Comparison of ENCODE assay signal across 10 cellular contexts in the genomic region with DNA sequence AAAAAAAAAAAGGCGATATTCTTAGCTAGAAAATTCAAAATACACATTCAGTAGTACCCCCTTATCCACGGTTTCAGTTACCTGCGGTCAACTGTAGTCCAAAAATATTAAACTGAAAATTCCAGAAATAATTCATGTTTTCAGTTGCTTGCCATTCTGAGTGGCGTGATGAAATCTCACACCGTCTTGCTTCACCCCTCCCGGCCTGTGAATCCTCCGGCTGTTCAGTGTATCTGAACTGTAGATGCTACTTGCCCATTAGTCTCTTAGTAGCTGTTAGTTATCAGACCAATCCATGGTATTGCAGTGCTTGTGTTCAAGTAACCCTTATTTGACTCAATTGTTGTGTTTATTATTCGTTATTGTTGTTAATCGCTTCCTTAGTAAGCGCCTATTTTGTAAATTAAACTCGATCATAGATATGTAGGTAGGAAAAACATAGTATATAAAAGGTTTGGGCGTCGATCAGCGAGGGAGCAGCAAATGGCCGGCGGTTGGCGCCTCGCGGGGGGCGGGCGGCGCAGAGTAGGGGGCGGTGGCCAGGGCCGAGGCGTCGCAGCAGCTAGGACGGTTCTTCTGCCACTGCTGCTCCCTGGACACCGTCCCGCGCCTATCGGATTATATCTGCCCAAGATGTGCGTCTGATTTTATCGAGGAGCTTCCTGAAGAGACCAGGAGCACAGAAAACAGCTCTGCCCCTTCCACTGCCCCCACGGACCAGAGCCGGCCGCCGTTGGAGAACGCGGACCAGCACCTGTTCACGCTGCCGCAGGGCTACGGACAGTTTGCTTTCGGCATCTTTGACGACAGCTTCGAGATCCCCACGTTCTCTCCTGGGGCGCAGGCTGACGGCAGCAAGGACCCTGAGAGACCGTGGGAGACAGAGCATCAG. TPM values are rescaled to one million over a fixed set of nuclear protein-coding genes. Genes with fewer than 3 reads are reported as not detected.
A peak's percentile ranks its signal among the peaks of the same experiment; 100 is the strongest.
DNase-seq lines count a peak whose midpoint lies in the region; ATAC-seq and TF ChIP-seq lines count a peak whose summit lies in the region.
"Had no signal": no experiment of that assay in that cellular context is flagged by ENCODE, and none has a peak within 500 bp of the region (broad histone marks: within the 10 kb centered on the region; RNA-seq: fewer than 3 reads in every experiment).

No MANE protein-coding gene starts in this region.

- no peaks in the 10 kb centered on the region for H3K36me3 ChIP-seq in testis (ENCODE audit: low read depth, missing control alignments)
- no peaks in the 10 kb centered on the region for H3K36me3 ChIP-seq in MG63
- no peaks in the 10 kb centered on the region for H3K36me3 ChIP-seq in mucosa of descending colon (ENCODE audit: low read depth)

- peaks cover 17% of the 10 kb centered on the region for H3K4me1 Mint-ChIP-seq in activated CD4-positive, alpha-beta T cell treated with anti-CD3 and anti-CD28 coated beads, Interleukin-2, amount 10 ng/mL, durations not matched to agents 7 days and 5 days
- peaks cover 21% of the 10 kb centered on the region for H3K4me1 Mint-ChIP-seq in activated T-helper 2 cell treated with anti-CD3 and anti-CD28 coated beads, Interferon-gamma antibody, Interleukin-2, Interleukin-4, amounts not matched to agents 10 μg/mL and 5 μg/mL and 100 μg/mL, durations not matched to agents 14 hours and 24 hours and 36 hours (ENCODE audit: low read depth)

- DNase-seq in activated CD4-positive, alpha-beta T cell treated with anti-CD3 and anti-CD28 coated beads, Interleukin-2, amount 10 ng/mL, durations not matched to agents 7 days and 5 days: no peak
- no peak for DNase-seq in activated CD4-positive, alpha-beta T cell treated with anti-CD3 and anti-CD28 coated beads, Interleukin-2, amount 50 U/mL, for 1 hour
- no peak for DNase-seq in activated T-helper 2 cell treated with anti-CD3 and anti-CD28 coated beads, Interferon-gamma antibody, Interleukin-2, Interleukin-4, amounts not matched to agents 10 μg/mL and 5 μg/mL and 100 μg/mL, durations not matched to agents 14 hours and 24 hours and 36 hours (ENCODE audit: low spot score)
- DNase-seq in lower leg skin (ENCODE audit: low spot score in 2 of 2): no peak
- DNase-seq in testis: no peak
- DNase-seq in HEK293T (ENCODE audit: extremely low spot score): no peak
- DNase-seq in MG63: no peak
- DNase-seq in mucosa of descending colon: no peak
- DNase-seq: AML-193, mesendoderm had no signal

- CTCF ChIA-PET in activated CD4-positive, alpha-beta T cell treated with anti-CD3 and anti-CD28 coated beads, Interleukin-2, amount 10 ng/mL, durations not matched to agents 7 days and 5 days (lab: Charles Lee): interaction anchor here (0.6 to 2.1 kb wide), 5 partner anchors 9 to 461 kb away, joined by 3 to 6 read pairs (median 3); no protein-coding TSS in a partner anchor
- CTCF ChIA-PET in HEK293T (lab: Yijun Ruan, JAX): no interaction called here

- H3K36me3 Mint-ChIP-seq in activated CD4-positive, alpha-beta T cell treated with anti-CD3 and anti-CD28 coated beads, Interleukin-2, amount 10 ng/mL, durations not matched to agents 7 days and 5 days (ENCODE audit: low read depth): peaks cover 3% of the 10 kb centered on the region
- no peaks in the 10 kb centered on the region for H3K36me3 Mint-ChIP-seq in activated T-helper 2 cell treated with anti-CD3 and anti-CD28 coated beads, Interferon-gamma antibody, Interleukin-2, Interleukin-4, amounts not matched to agents 10 μg/mL and 5 μg/mL and 100 μg/mL, durations not matched to agents 14 hours and 24 hours and 36 hours (ENCODE audit: low read depth)

- H3K4me3 Mint-ChIP-seq in activated CD4-positive, alpha-beta T cell treated with anti-CD3 and anti-CD28 coated beads, Interleukin-2, amount 10 ng/mL, durations not matched to agents 7 days and 5 days: peak overlapping the region; percentile 18
- peak overlapping the region; percentile 30 for H3K4me3 Mint-ChIP-seq in activated T-helper 2 cell treated with anti-CD3 and anti-CD28 coated beads, Interferon-gamma antibody, Interleukin-2, Interleukin-4, amounts not matched to agents 10 μg/mL and 5 μg/mL and 100 μg/mL, durations not matched to agents 14 hours and 24 hours and 36 hours (ENCODE audit: low read depth)

- intact Hi-C loops in activated T-helper 2 cell treated with anti-CD3 and anti-CD28 coated beads, Interferon-gamma antibody, Interleukin-2, Interleukin-4, amounts not matched to agents 10 μg/mL and 5 μg/mL and 100 μg/mL, durations not matched to agents 14 hours and 24 hours and 36 hours (cut with micrococcal nuclease): no loop called here
- intact Hi-C loops in lower leg skin (cut with DNase I; ENCODE audit: low total_unique reads) (no loop called here), testis (cut with DNase I; ENCODE audit: low total_unique reads) (no loop called here), mucosa of descending colon (cut with DNase I, micrococcal nuclease) (no loop called here)

- H3K27me3 Mint-ChIP-seq in activated CD4-positive, alpha-beta T cell treated with anti-CD3 and anti-CD28 coated beads, Interleukin-2, amount 10 ng/mL, durations not matched to agents 7 days and 5 days: peaks cover 64% of the 10 kb centered on the region
- H3K27me3 Mint-ChIP-seq in activated T-helper 2 cell treated with anti-CD3 and anti-CD28 coated beads, Interferon-gamma antibody, Interleukin-2, Interleukin-4, amounts not matched to agents 10 μg/mL and 5 μg/mL and 100 μg/mL, durations not matched to agents 14 hours and 24 hours and 36 hours (ENCODE audit: low read depth): peaks cover 62% of the 10 kb centered on the region

- 34 to 52% methylated on average over 46 to 47 of the region's 49 CpGs for WGBS in lower leg skin, 2 donors
- WGBS in testis, 2 donors: 18 to 21% methylated on average over 42 to 49 of the region's 49 CpGs

- H3K27me3 ChIP-seq in testis: no peaks in the 10 kb centered on the region
- H3K27me3 ChIP-seq in MG63: no peaks in the 10 kb centered on the region

- no peak for ATAC-seq in mucosa of descending colon

- no peak for TF ChIP-seq CTCF in lower leg skin (IDR thresholded peaks at IDR 0.05)
- TF ChIP-seq CTCF in testis (IDR thresholded peaks at IDR 0.05): no peak
- TF ChIP-seq CTCF in mucosa of descending colon (IDR thresholded peaks at IDR 0.05): no peak

- POLR2A ChIA-PET in activated CD4-positive, alpha-beta T cell treated with anti-CD3 and anti-CD28 coated beads, Interleukin-2, amount 10 ng/mL, durations not matched to agents 7 days and 5 days (lab: Charles Lee): interaction anchor here (0.5 to 0.6 kb wide), 3 partner anchors 15 to 94 kb away, joined by 3 to 6 read pairs (median 3); no protein-coding TSS in a partner anchor
- POLR2A ChIA-PET in HEK293T (lab: Yijun Ruan, JAX): no interaction called here

- H3K9me3 ChIP-seq in testis: no peaks in the 10 kb centered on the region
- H3K9me3 ChIP-seq in MG63: no peaks in the 10 kb centered on the region
- H3K9me3 ChIP-seq in mucosa of descending colon: no peaks in the 10 kb centered on the region

- H3K4me1 ChIP-seq in testis (peaks cover 9% of the 10 kb centered on the region), mucosa of descending colon (ENCODE audit: low read depth) (peaks cover 5% of the 10 kb centered on the region)

- H3K4me3 ChIP-seq in lower leg skin (ENCODE audit: low read depth, poor library complexity, severe bottlenecking) (peak overlapping the region; percentile 2), testis (peak overlapping the region; percentile 37 to 56), MG63 (no peak overlapping the region), mucosa of descending colon (no peak overlapping the region)

- no peaks in the 10 kb centered on the region for H3K9me3 Mint-ChIP-seq in activated CD4-positive, alpha-beta T cell treated with anti-CD3 and anti-CD28 coated beads, Interleukin-2, amount 10 ng/mL, durations not matched to agents 7 days and 5 days
- no peaks in the 10 kb centered on the region for H3K9me3 Mint-ChIP-seq in activated T-helper 2 cell treated with anti-CD3 and anti-CD28 coated beads, Interferon-gamma antibody, Interleukin-2, Interleukin-4, amounts not matched to agents 10 μg/mL and 5 μg/mL and 100 μg/mL, durations not matched to agents 14 hours and 24 hours and 36 hours

- H3K27ac Mint-ChIP-seq in activated CD4-positive, alpha-beta T cell treated with anti-CD3 and anti-CD28 coated beads, Interleukin-2, amount 10 ng/mL, durations not matched to agents 7 days and 5 days: no peak overlapping the region
- no peak overlapping the region for H3K27ac Mint-ChIP-seq in activated T-helper 2 cell treated with anti-CD3 and anti-CD28 coated beads, Interferon-gamma antibody, Interleukin-2, Interleukin-4, amounts not matched to agents 10 μg/mL and 5 μg/mL and 100 μg/mL, durations not matched to agents 14 hours and 24 hours and 36 hours

- TF ChIP-seq POLR2A in lower leg skin (IDR thresholded peaks at IDR 0.05) (no peak), testis (IDR thresholded peaks at IDR 0.05) (no peak)

- H3K27ac ChIP-seq in testis: no peak overlapping the region

TF ChIP-seq in HEK293T, 16 proteins besides CTCF, POLR2A, EP300 and RAD21:
- TF ChIP-seq ZNF384 (IDR thresholded peaks at IDR 0.05): no peak
- TF ChIP-seq SP1 (IDR thresholded peaks at IDR 0.05): no peak
- no peak for TF ChIP-seq FOXK2 (IDR thresholded peaks at IDR 0.05)
- no peak for TF ChIP-seq BHLHE40 (IDR thresholded peaks at IDR 0.05; ENCODE audit: borderline replicate concordance)
- TF ChIP-seq HDGF (IDR thresholded peaks at IDR 0.05; ENCODE audit: borderline replicate concordance): no peak
- TF ChIP-seq L3MBTL2 (conservative IDR thresholded peaks at IDR 0.05): no peak
- TF ChIP-seq CTBP1 (IDR thresholded peaks at IDR 0.05; ENCODE audit: borderline replicate concordance): no peak
- TF ChIP-seq FOXA1 (IDR thresholded peaks at IDR 0.05): no peak
- TF ChIP-seq LEF1 (IDR thresholded peaks at IDR 0.05; ENCODE audit: borderline replicate concordance): no peak
- TF ChIP-seq SUZ12 (IDR thresholded peaks at IDR 0.05): no peak

RNA-seq across cellular contexts. Expression of a gene that starts 39.8 kb away (rescaled TPM):
- 10 to 100 TPM; 25.4 to 29.7 TPM for total RNA-seq in activated CD4-positive, alpha-beta T cell treated with anti-CD3 and anti-CD28 coated beads, Interleukin-2, amount 10 ng/mL, durations not matched to agents 7 days and 5 days
- total RNA-seq in activated T-helper 2 cell treated with anti-CD3 and anti-CD28 coated beads, Interferon-gamma antibody, Interleukin-2, Interleukin-4, amounts not matched to agents 10 μg/mL and 5 μg/mL and 100 μg/mL, durations not matched to agents 14 hours and 24 hours and 36 hours: 38.7 and 45.0 TPM in 2 replicates
- total RNA-seq in lower leg skin: 10 to 100 TPM; 45.8 to 68.2 (median 54.9) TPM
- total RNA-seq in testis: 100 to 1,000 TPM in 1 of 2 donors, 10 to 100 TPM in 1; 73.0 to 304 TPM
- polyA plus RNA-seq in testis (ENCODE audit: insufficient read depth, low read depth, low replicate concordance): 224 TPM
- 3.4 and 7.0 TPM in 2 replicates for total RNA-seq in MG63 (2014; rRNA removed; shearing (Covaris generic); ENCODE audit: low replicate concordance)
- total RNA-seq in mucosa of descending colon: 100 to 1,000 TPM; 131 to 194 (median 155) TPM

Comparison
In these comparisons a context has a peak if more than half of its experiments do, and no peak if none do; other contexts are left out.
1. H3K4me3 ChIP-seq: peak in lower leg skin (single experiment) and testis (2 of 2); none in MG63 (single experiment) and mucosa of descending colon (single experiment).